Comparison of ENCODE assay signal across 1 cellular context in genomic region chr7:1101580-1102431, GRCh38.
TF ChIP-seq lines count a peak whose summit lies in the region.

No MANE protein-coding gene starts in this region.

TF ChIP-seq in HepG2, 621 proteins besides CTCF, POLR2A, EP300 and RAD21 (continued from another document and continues in another):
- no peak for TF ChIP-seq MZF1 (CRISPR knock-in tag; IDR thresholded peaks at IDR 0.05; ENCODE audit: borderline replicate concordance)
- no peak for TF ChIP-seq PRDM15 (CRISPR knock-in tag; IDR thresholded peaks at IDR 0.05)
- no peak for TF ChIP-seq PLRG1 (conservative IDR thresholded peaks at IDR 0.05)
- peak in 1 of 2 experiments; percentile 52; a peak in 1 of 4 replicates for TF ChIP-seq KLF16 (CRISPR knock-in tag; IDR thresholded peaks at IDR 0.05)
- TF ChIP-seq, protein P1, sequence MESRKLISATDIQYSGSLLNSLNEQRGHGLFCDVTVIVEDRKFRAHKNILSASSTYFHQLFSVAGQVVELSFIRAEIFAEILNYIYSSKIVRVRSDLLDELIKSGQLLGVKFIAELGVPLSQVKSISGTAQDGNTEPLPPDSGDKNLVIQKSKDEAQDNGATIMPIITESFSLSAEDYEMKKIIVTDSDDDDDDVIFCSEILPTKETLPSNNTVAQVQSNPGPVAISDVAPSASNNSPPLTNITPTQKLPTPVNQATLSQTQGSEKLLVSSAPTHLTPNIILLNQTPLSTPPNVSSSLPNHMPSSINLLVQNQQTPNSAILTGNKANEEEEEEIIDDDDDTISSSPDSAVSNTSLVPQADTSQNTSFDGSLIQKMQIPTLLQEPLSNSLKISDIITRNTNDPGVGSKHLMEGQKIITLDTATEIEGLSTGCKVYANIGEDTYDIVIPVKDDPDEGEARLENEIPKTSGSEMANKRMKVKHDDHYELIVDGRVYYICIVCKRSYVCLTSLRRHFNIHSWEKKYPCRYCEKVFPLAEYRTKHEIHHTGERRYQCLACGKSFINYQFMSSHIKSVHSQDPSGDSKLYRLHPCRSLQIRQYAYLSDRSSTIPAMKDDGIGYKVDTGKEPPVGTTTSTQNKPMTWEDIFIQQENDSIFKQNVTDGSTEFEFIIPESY (CRISPR knock-in tag; IDR thresholded peaks at IDR 0.05): peak; percentile 89
- TF ChIP-seq ATF7 (IDR thresholded peaks at IDR 0.05): no peak
- no peak for TF ChIP-seq ATF7 (CRISPR knock-in tag; IDR thresholded peaks at IDR 0.05)
- no peak for TF ChIP-seq CBX5 (CRISPR knock-in tag; IDR thresholded peaks at IDR 0.05; ENCODE audit: borderline replicate concordance)
- TF ChIP-seq ZMAT5 (CRISPR knock-in tag; IDR thresholded peaks at IDR 0.05; ENCODE audit: borderline replicate concordance, low read depth): no peak
- TF ChIP-seq HMGA1 (CRISPR knock-in tag; conservative IDR thresholded peaks at IDR 0.05): no peak
- TF ChIP-seq REL (CRISPR knock-in tag; conservative IDR thresholded peaks at IDR 0.05): no peak
- TF ChIP-seq, protein P2, sequence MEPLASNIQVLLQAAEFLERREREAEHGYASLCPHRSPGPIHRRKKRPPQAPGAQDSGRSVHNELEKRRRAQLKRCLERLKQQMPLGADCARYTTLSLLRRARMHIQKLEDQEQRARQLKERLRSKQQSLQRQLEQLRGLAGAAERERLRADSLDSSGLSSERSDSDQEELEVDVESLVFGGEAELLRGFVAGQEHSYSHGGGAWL (CRISPR knock-in tag; IDR thresholded peaks at IDR 0.05): no peak
- no peak for TF ChIP-seq HNF1A (IDR thresholded peaks at IDR 0.05; ENCODE audit: low read depth)
- no peak; the same call in 1 of the 2 replicates for TF ChIP-seq HNF1A (CRISPR knock-in tag; IDR thresholded peaks at IDR 0.05; ENCODE audit: borderline replicate concordance)
- TF ChIP-seq ZNF709 (CRISPR knock-in tag; IDR thresholded peaks at IDR 0.05): peak; percentile 90; the same call in 1 of the 2 replicates
- TF ChIP-seq KAT7 (CRISPR knock-in tag; IDR thresholded peaks at IDR 0.05; ENCODE audit: borderline replicate concordance): no peak
- TF ChIP-seq, protein P3, sequence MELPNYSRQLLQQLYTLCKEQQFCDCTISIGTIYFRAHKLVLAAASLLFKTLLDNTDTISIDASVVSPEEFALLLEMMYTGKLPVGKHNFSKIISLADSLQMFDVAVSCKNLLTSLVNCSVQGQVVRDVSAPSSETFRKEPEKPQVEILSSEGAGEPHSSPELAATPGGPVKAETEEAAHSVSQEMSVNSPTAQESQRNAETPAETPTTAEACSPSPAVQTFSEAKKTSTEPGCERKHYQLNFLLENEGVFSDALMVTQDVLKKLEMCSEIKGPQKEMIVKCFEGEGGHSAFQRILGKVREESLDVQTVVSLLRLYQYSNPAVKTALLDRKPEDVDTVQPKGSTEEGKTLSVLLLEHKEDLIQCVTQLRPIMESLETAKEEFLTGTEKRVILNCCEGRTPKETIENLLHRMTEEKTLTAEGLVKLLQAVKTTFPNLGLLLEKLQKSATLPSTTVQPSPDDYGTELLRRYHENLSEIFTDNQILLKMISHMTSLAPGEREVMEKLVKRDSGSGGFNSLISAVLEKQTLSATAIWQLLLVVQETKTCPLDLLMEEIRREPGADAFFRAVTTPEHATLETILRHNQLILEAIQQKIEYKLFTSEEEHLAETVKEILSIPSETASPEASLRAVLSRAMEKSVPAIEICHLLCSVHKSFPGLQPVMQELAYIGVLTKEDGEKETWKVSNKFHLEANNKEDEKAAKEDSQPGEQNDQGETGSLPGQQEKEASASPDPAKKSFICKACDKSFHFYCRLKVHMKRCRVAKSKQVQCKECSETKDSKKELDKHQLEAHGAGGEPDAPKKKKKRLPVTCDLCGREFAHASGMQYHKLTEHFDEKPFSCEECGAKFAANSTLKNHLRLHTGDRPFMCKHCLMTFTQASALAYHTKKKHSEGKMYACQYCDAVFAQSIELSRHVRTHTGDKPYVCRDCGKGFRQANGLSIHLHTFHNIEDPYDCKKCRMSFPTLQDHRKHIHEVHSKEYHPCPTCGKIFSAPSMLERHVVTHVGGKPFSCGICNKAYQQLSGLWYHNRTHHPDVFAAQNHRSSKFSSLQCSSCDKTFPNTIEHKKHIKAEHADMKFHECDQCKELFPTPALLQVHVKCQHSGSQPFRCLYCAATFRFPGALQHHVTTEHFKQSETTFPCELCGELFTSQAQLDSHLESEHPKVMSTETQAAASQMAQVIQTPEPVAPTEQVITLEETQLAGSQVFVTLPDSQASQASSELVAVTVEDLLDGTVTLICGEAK (IDR thresholded peaks at IDR 0.05): no peak
- TF ChIP-seq, protein P3 (CRISPR knock-in tag; IDR thresholded peaks at IDR 0.05): no peak
- 0 out of 2 replicates have a peak, but pooled peaks have one; percentile 41 for TF ChIP-seq ZNF792 (CRISPR knock-in tag; IDR thresholded peaks at IDR 0.05)
- TF ChIP-seq KLF15 (CRISPR knock-in tag; IDR thresholded peaks at IDR 0.05; ENCODE audit: borderline replicate concordance): peak; percentile 56; the same call in 1 of the 2 replicates
- TF ChIP-seq ZNF790 (CRISPR knock-in tag; IDR thresholded peaks at IDR 0.05; ENCODE audit: borderline replicate concordance): 0 out of 2 replicates have a peak, but pooled peaks have one; percentile 40
- TF ChIP-seq ZSCAN31 (CRISPR knock-in tag; IDR thresholded peaks at IDR 0.05; ENCODE audit: low read depth): no peak
- TF ChIP-seq, protein P4, sequence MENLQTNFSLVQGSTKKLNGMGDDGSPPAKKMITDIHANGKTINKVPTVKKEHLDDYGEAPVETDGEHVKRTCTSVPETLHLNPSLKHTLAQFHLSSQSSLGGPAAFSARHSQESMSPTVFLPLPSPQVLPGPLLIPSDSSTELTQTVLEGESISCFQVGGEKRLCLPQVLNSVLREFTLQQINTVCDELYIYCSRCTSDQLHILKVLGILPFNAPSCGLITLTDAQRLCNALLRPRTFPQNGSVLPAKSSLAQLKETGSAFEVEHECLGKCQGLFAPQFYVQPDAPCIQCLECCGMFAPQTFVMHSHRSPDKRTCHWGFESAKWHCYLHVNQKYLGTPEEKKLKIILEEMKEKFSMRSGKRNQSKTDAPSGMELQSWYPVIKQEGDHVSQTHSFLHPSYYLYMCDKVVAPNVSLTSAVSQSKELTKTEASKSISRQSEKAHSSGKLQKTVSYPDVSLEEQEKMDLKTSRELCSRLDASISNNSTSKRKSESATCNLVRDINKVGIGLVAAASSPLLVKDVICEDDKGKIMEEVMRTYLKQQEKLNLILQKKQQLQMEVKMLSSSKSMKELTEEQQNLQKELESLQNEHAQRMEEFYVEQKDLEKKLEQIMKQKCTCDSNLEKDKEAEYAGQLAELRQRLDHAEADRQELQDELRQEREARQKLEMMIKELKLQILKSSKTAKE (CRISPR knock-in tag; IDR thresholded peaks at IDR 0.05; ENCODE audit: borderline replicate concordance): no peak
- no peak for TF ChIP-seq STAG1 (CRISPR knock-in tag; IDR thresholded peaks at IDR 0.05)
- no peak for TF ChIP-seq ZNF383 (CRISPR knock-in tag; IDR thresholded peaks at IDR 0.05; ENCODE audit: borderline replicate concordance)
- no peak for TF ChIP-seq ZSCAN21 (CRISPR knock-in tag; IDR thresholded peaks at IDR 0.05; ENCODE audit: borderline replicate concordance)
- no peak; the same call in 1 of the 2 replicates for TF ChIP-seq E2F5 (CRISPR knock-in tag; conservative IDR thresholded peaks at IDR 0.05)
- TF ChIP-seq ZNF451 (CRISPR knock-in tag; IDR thresholded peaks at IDR 0.05): no peak
- no peak for TF ChIP-seq ZFP41 (CRISPR knock-in tag; IDR thresholded peaks at IDR 0.05; ENCODE audit: borderline replicate concordance)
- no peak for TF ChIP-seq ZFP36L1 (CRISPR knock-in tag; IDR thresholded peaks at IDR 0.05)
- TF ChIP-seq, protein P5, sequence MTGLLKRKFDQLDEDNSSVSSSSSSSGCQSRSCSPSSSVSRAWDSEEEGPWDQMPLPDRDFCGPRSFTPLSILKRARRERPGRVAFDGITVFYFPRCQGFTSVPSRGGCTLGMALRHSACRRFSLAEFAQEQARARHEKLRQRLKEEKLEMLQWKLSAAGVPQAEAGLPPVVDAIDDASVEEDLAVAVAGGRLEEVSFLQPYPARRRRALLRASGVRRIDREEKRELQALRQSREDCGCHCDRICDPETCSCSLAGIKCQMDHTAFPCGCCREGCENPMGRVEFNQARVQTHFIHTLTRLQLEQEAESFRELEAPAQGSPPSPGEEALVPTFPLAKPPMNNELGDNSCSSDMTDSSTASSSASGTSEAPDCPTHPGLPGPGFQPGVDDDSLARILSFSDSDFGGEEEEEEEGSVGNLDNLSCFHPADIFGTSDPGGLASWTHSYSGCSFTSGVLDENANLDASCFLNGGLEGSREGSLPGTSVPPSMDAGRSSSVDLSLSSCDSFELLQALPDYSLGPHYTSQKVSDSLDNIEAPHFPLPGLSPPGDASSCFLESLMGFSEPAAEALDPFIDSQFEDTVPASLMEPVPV (CRISPR knock-in tag; IDR thresholded peaks at IDR 0.05): peak; percentile 47; the same call in 1 of the 2 replicates
